8 cellular contexts compared by ENCODE assay signal in the genomic region with DNA sequence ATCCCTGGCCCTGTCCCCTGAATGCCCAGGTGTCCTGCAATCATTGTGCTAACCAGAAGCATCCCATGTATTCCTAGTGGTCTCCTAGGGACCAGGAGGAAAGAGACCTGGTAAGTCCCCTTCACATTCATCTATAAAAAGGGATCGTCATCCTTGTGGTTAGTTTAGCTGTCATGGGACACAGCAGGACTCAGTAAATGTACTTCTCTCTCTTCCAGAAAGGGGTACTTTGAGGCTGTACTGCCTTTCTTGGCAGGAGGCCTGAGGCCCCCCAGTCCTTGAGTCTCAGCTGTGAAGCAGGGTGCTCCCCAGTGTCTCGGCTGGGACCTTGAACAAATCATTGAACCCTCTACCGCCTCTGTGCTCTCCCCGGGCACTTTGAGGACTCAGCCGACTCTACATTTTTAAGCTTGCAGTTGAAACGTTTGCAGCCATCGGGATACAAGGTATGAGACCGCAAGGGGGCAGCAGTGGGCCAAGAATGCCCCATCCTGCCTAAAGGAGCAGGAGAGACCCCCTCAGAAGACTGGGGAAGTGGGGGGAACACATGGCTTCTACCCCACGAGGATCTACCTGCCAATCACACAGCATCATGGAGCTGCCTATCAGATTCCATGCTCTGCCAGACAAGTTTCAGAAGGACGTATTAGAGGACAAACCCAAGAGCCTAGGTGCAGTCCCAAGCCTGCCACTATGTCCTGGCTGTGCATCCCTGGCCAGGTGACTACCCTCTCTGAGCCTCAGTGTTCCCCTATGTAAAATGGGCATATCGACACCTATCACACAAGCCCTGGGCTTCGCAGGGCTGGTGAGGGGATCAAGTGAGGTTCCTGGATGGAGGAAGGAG. TPM values are rescaled to one million over a fixed set of nuclear protein-coding genes. Genes with fewer than 3 reads are reported as not detected.
DNase-seq lines count a peak whose midpoint lies in the region; ATAC-seq and TF ChIP-seq lines count a peak whose summit lies in the region.

No MANE protein-coding gene starts in this region.

- H3K4me1 ChIP-seq in prostate gland (replicated peaks), result peaks cover 12% of the 10 kb centered on the region
- H3K4me1 ChIP-seq in aorta (ENCODE audit: control insufficient read depth in 1 of 2, insufficient read depth in 2 of 2, low read length in 2 of 2), result peaks cover 0 to 2% of the 10 kb centered on the region in 2 donors

- no peak overlapping the region for H3K27ac ChIP-seq in prostate gland
- H3K27ac ChIP-seq in aorta (ENCODE audit: low read depth in 1 of 2, low read length in 2 of 2), result no peak overlapping the region

- CTCF ChIA-PET in activated naive CD4-positive, alpha-beta T cell treated with anti-CD3 and anti-CD28 coated beads, Interleukin-2, amount 10 ng/mL, durations not matched to agents 7 days and 5 days (lab: Charles Lee), result interaction anchor here (0.6 to 1.7 kb wide), 11 partner anchors 9 to 337 kb away, joined by 3 to 11 read pairs (median 3); no protein-coding TSS in a partner anchor

- intact Hi-C loops in prostate gland (cut with DNase I) (no loop called here), aorta (cut with DNase I) (no loop called here)

- 25% methylated on average over 11 of the region's 12 CpGs for WGBS in prostate gland
- 26% methylated on average over 12 of the region's 12 CpGs for WGBS in aorta, 2 donors

- H3K9me3 Mint-ChIP-seq in activated naive CD4-positive, alpha-beta T cell treated with anti-CD3 and anti-CD28 coated beads, Interleukin-2, amount 10 ng/mL, durations not matched to agents 7 days and 5 days, result no peaks in the 10 kb centered on the region
- peaks cover 6% of the 10 kb centered on the region for H3K9me3 Mint-ChIP-seq in glutamatergic neuron (ENCODE audit: unreplicated experiment)

- DNase-seq in DMS 273 (lab: John Stamatoyannopoulos, UW; ENCODE audit: unreplicated experiment) (peak; percentile 87), HPDE6-E6E7 (ENCODE audit: extremely low spot score) (peak; percentile 73), glutamatergic neuron (peak; percentile 90), prostate gland (ENCODE audit: low spot score) (peak; percentile 57), aorta (peak; percentile 83 to 89), NCI-H2227 (lab: John Stamatoyannopoulos, UW; ENCODE audit: unreplicated experiment) (no peak)
- peak; percentile 88 for DNase-seq in activated naive CD4-positive, alpha-beta T cell treated with anti-CD3 and anti-CD28 coated beads, Interleukin-2, amount 10 ng/mL, durations not matched to agents 7 days and 5 days

- peak; percentile 54 for ATAC-seq in SK-N-SH treated with all-trans-retinoic acid at 6 μM for 48 hours
- ATAC-seq in aorta (ENCODE audit: low FRiP score), result no peak

- no peak overlapping the region for H3K4me3 ChIP-seq in prostate gland
- H3K4me3 ChIP-seq in aorta (ENCODE audit: low read length in 2 of 2), result no peak overlapping the region

- TF ChIP-seq CTCF in glutamatergic neuron (IDR thresholded peaks at IDR 0.05; ENCODE audit: partially characterized antibody, unreplicated experiment), result peak; percentile 83
- peak in 3 of 4 experiments; percentile 56 to 67 (median 63) for TF ChIP-seq CTCF in prostate gland (IDR thresholded peaks at IDR 0.05)

- no peaks in the 10 kb centered on the region for H3K27me3 ChIP-seq in prostate gland (replicated peaks; ENCODE audit: insufficient read depth)
- H3K27me3 ChIP-seq in aorta (ENCODE audit: control insufficient read depth in 1 of 2, insufficient read depth in 2 of 2, low read length in 1 of 2), result no peaks in the 10 kb centered on the region

- H3K9me3 ChIP-seq in prostate gland, result no peaks in the 10 kb centered on the region
- no peaks in the 10 kb centered on the region for H3K9me3 ChIP-seq in aorta (ENCODE audit: control insufficient read depth, low read length)

- peaks cover 20% of the 10 kb centered on the region for H3K36me3 Mint-ChIP-seq in activated naive CD4-positive, alpha-beta T cell treated with anti-CD3 and anti-CD28 coated beads, Interleukin-2, amount 10 ng/mL, durations not matched to agents 7 days and 5 days
- H3K36me3 Mint-ChIP-seq in glutamatergic neuron (ENCODE audit: unreplicated experiment), result no peaks in the 10 kb centered on the region

- H3K36me3 ChIP-seq in prostate gland (no peaks in the 10 kb centered on the region), aorta (ENCODE audit: control insufficient read depth in 1 of 2, insufficient read depth in 2 of 2, low read length in 1 of 2) (peaks cover 0 to 2% of the 10 kb centered on the region in 2 donors)

- H3K27ac Mint-ChIP-seq in activated naive CD4-positive, alpha-beta T cell treated with anti-CD3 and anti-CD28 coated beads, Interleukin-2, amount 10 ng/mL, durations not matched to agents 7 days and 5 days, result peak overlapping the region; percentile 62
- H3K27ac Mint-ChIP-seq in glutamatergic neuron (ENCODE audit: unreplicated experiment), result no peak overlapping the region

- peaks cover 84% of the 10 kb centered on the region for H3K4me1 Mint-ChIP-seq in activated naive CD4-positive, alpha-beta T cell treated with anti-CD3 and anti-CD28 coated beads, Interleukin-2, amount 10 ng/mL, durations not matched to agents 7 days and 5 days
- peaks cover 16% of the 10 kb centered on the region for H3K4me1 Mint-ChIP-seq in glutamatergic neuron (ENCODE audit: low read depth, unreplicated experiment)

- no peak overlapping the region for H3K4me3 Mint-ChIP-seq in activated naive CD4-positive, alpha-beta T cell treated with anti-CD3 and anti-CD28 coated beads, Interleukin-2, amount 10 ng/mL, durations not matched to agents 7 days and 5 days
- H3K4me3 Mint-ChIP-seq in glutamatergic neuron (ENCODE audit: unreplicated experiment), result no peak overlapping the region

- no peak for TF ChIP-seq POLR2A in prostate gland (IDR thresholded peaks at IDR 0.05)

- no peaks in the 10 kb centered on the region for H3K27me3 Mint-ChIP-seq in activated naive CD4-positive, alpha-beta T cell treated with anti-CD3 and anti-CD28 coated beads, Interleukin-2, amount 10 ng/mL, durations not matched to agents 7 days and 5 days
- H3K27me3 Mint-ChIP-seq in glutamatergic neuron (ENCODE audit: unreplicated experiment), result peaks cover 7% of the 10 kb centered on the region

TF ChIP-seq in SK-N-SH treated with all-trans-retinoic acid at 6 μM for 48 hours, 23 proteins besides CTCF, POLR2A, EP300 and RAD21 (continues in another document):
- TF ChIP-seq ZNF565 (CRISPR knock-in tag; conservative IDR thresholded peaks at IDR 0.05; ENCODE audit: low read depth) (no peak), ZC3H10 (CRISPR knock-in tag; IDR thresholded peaks at IDR 0.05) (no peak), PATZ1 (CRISPR knock-in tag; IDR thresholded peaks at IDR 0.05; ENCODE audit: borderline replicate concordance) (no peak), SNAI2 (CRISPR knock-in tag; IDR thresholded peaks at IDR 0.05) (no peak), ZFP30 (CRISPR knock-in tag; IDR thresholded peaks at IDR 0.05) (no peak), ZNF70 (CRISPR knock-in tag; IDR thresholded peaks at IDR 0.05) (no peak), OSR1 (CRISPR knock-in tag; IDR thresholded peaks at IDR 0.05) (no peak), TSHZ2 (CRISPR knock-in tag; IDR thresholded peaks at IDR 0.05) (no peak), BACH2 (CRISPR knock-in tag; IDR thresholded peaks at IDR 0.05; ENCODE audit: borderline replicate concordance) (no peak), TCF4 (CRISPR knock-in tag; IDR thresholded peaks at IDR 0.05; ENCODE audit: borderline replicate concordance) (no peak)

RNA-seq across cellular contexts. Expression of gene PHYKPL, which starts 2.4 kb away (rescaled TPM):
- total RNA-seq in glutamatergic neuron (ENCODE audit: unreplicated experiment) (89.7 TPM), prostate gland (100 to 1,000 TPM in 1 of 2 donors, 10 to 100 TPM in 1; 43.4 to 135 TPM), aorta (100 to 1,000 TPM in 1 of 2 donors, 10 to 100 TPM in 1; 88.3 to 164 TPM)
- 10 to 100 TPM; 16.9 to 72.0 TPM for polyA plus RNA-seq in aorta

RNA-seq across cellular contexts. Expression of gene HNRNPAB, which starts 30.6 kb away (rescaled TPM):
- total RNA-seq in glutamatergic neuron (ENCODE audit: unreplicated experiment) (281 TPM), prostate gland (100 to 1,000 TPM in 1 of 2 donors, 10 to 100 TPM in 1; 73.1 to 104 TPM), aorta (100 to 1,000 TPM in 1 of 2 donors, 10 to 100 TPM in 1; 84.9 to 112 TPM)
- polyA plus RNA-seq in aorta, result 10 to 100 TPM; 62.5 to 80.5 TPM

RNA-seq across cellular contexts. Expression of gene GMCL2, which starts 47.8 kb away (rescaled TPM):
- total RNA-seq in glutamatergic neuron (ENCODE audit: unreplicated experiment) (not detected), prostate gland (1 to 10 TPM in 1 of 2 donors, not detected in 1; 2.8 TPM), aorta (not detected)
- polyA plus RNA-seq in aorta, result not detected
